ENCODE assay signal across 13 cellular contexts in genomic region chr10:96275685-96276418, GRCh38. TPM values are rescaled to one million over a fixed set of nuclear protein-coding genes. Genes with fewer than 3 reads are reported as not detected.
DNase-seq lines count a peak whose midpoint lies in the region; ATAC-seq and TF ChIP-seq lines count a peak whose summit lies in the region.
"Had no signal": no experiment of that assay in that cellular context is flagged by ENCODE, and none has a peak within 500 bp of the region (broad histone marks: within the 10 kb centered on the region; RNA-seq: fewer than 3 reads in every experiment).

No MANE protein-coding gene starts in this region.

- H3K4me1 ChIP-seq in body of pancreas (peaks cover 30% of the 10 kb centered on the region), stomach (peaks cover 17 to 43% (median 29%) of the 10 kb centered on the region in 4 donors)

- DNase-seq in body of pancreas (peak; percentile 62 to 83 (median 78)), kidney tubule cell (ENCODE audit: low spot score) (peak; percentile 10), stomach (peak; percentile 92), dermis blood vessel endothelial cell (no peak)
- DNase-seq in activated CD4-positive, alpha-beta T cell treated with anti-CD3 and anti-CD28 coated beads, Interleukin-2, amount 10 ng/mL, durations not matched to agents 7 days and 5 days, result no peak
- DNase-seq in activated T-cell treated with anti-CD3 and anti-CD28 coated beads, Interleukin-2, amount 50 U/mL, for 1 hour, result no peak
- DNase-seq: NCI-H748 treated with DMSO at 0.1 percent for 48 hours; stimulated activated CD8-positive, alpha-beta memory T cell treated with anti-CD3 and anti-CD28 coated beads, Interleukin-4, amount 100 ng/mL, for 48 hours had no signal

- TF ChIP-seq RAD21 in Ishikawa (IDR thresholded peaks at IDR 0.05; ENCODE audit: low read depth), result no peak

- no peak for TF ChIP-seq EP300 in Ishikawa (IDR thresholded peaks at IDR 0.05; ENCODE audit: borderline replicate concordance)
- no peak for TF ChIP-seq EP300 in stomach (IDR thresholded peaks at IDR 0.05)

- no peak overlapping the region for H3K27ac Mint-ChIP-seq in activated CD4-positive, alpha-beta T cell treated with anti-CD3 and anti-CD28 coated beads, Interleukin-2, amount 10 ng/mL, durations not matched to agents 7 days and 5 days

- no peak overlapping the region for H3K4me3 ChIP-seq in body of pancreas
- H3K4me3 ChIP-seq in stomach, result no peak overlapping the region

- H3K4me3 Mint-ChIP-seq in activated CD4-positive, alpha-beta T cell treated with anti-CD3 and anti-CD28 coated beads, Interleukin-2, amount 10 ng/mL, durations not matched to agents 7 days and 5 days, result no peak overlapping the region

- H3K36me3 Mint-ChIP-seq in activated CD4-positive, alpha-beta T cell treated with anti-CD3 and anti-CD28 coated beads, Interleukin-2, amount 10 ng/mL, durations not matched to agents 7 days and 5 days (ENCODE audit: low read depth), result no peaks in the 10 kb centered on the region

- H3K36me3 ChIP-seq in body of pancreas (replicated peaks in 1 of 2; ENCODE audit: insufficient read depth in 1 of 2, low read depth in 2 of 2), result no peaks in the 10 kb centered on the region
- no peaks in the 10 kb centered on the region for H3K36me3 ChIP-seq in stomach

- H3K27me3 ChIP-seq in body of pancreas (no peaks in the 10 kb centered on the region), stomach (no peaks in the 10 kb centered on the region)

- H3K4me1 Mint-ChIP-seq in activated CD4-positive, alpha-beta T cell treated with anti-CD3 and anti-CD28 coated beads, Interleukin-2, amount 10 ng/mL, durations not matched to agents 7 days and 5 days, result no peaks in the 10 kb centered on the region

- H3K27me3 Mint-ChIP-seq in activated CD4-positive, alpha-beta T cell treated with anti-CD3 and anti-CD28 coated beads, Interleukin-2, amount 10 ng/mL, durations not matched to agents 7 days and 5 days, result peaks cover 3% of the 10 kb centered on the region

- WGBS in body of pancreas, 2 donors, result 30 to 45% methylated on average over 2 of the region's 2 CpGs
- 53 to 73% (median 64%) methylated on average over 2 of the region's 2 CpGs for WGBS in stomach, 5 donors

- ATAC-seq in body of pancreas (peak; percentile 31), HG03095 (IDR thresholded peaks at IDR 0.05; ENCODE audit: unreplicated experiment) (no peak)

- intact Hi-C loops in body of pancreas (cut with DNase I), result no loop called here
- intact Hi-C loops in stomach (cut with DNase I; ENCODE audit: low total_unique reads), result no loop called here

- H3K27ac ChIP-seq in body of pancreas, result peak overlapping the region; percentile 51 to 72 (median 62)
- peak overlapping the region in 3 of 5 donors; percentile 44 to 76 (median 48) for H3K27ac ChIP-seq in stomach

- POLR2A ChIA-PET in activated CD4-positive, alpha-beta T cell treated with anti-CD3 and anti-CD28 coated beads, Interleukin-2, amount 10 ng/mL, durations not matched to agents 7 days and 5 days (lab: Charles Lee), result no interaction called here

- TF ChIP-seq POLR2A in body of pancreas (IDR thresholded peaks at IDR 0.05) (no peak), stomach (IDR thresholded peaks at IDR 0.05) (no peak)

- no peak for TF ChIP-seq CTCF in body of pancreas (IDR thresholded peaks at IDR 0.05)
- no peak for TF ChIP-seq CTCF in stomach (IDR thresholded peaks at IDR 0.05)

- CTCF ChIA-PET in activated CD4-positive, alpha-beta T cell treated with anti-CD3 and anti-CD28 coated beads, Interleukin-2, amount 10 ng/mL, durations not matched to agents 7 days and 5 days (lab: Charles Lee), result no interaction called here

- H3K9me3 ChIP-seq in body of pancreas (no peaks in the 10 kb centered on the region), stomach (no peaks in the 10 kb centered on the region)

- no peaks in the 10 kb centered on the region for H3K9me3 Mint-ChIP-seq in activated CD4-positive, alpha-beta T cell treated with anti-CD3 and anti-CD28 coated beads, Interleukin-2, amount 10 ng/mL, durations not matched to agents 7 days and 5 days

TF ChIP-seq in Ishikawa, 13 proteins besides CTCF, POLR2A, EP300 and RAD21:
- TF ChIP-seq NFIC (IDR thresholded peaks at IDR 0.05), result peak; percentile 38; the same call in 1 of the 2 replicates
- TF ChIP-seq USF1 (IDR thresholded peaks at IDR 0.05), result no peak

RNA-seq across cellular contexts. Expression of gene BLNK, which starts 4.5 kb away (rescaled TPM):
- total RNA-seq in body of pancreas (10 to 100 TPM; 13.5 to 55.4 TPM), stomach (10 to 100 TPM in 4 of 5 donors, 1 to 10 TPM in 1; 1.3 to 38.5 (median 25.2) TPM), dermis blood vessel endothelial cell (not detected in 2 replicates)
- 10 to 100 TPM in 2 of 3 donors, 1 to 10 TPM in 1; 9.6 to 22.0 (median 20.2) TPM for polyA plus RNA-seq in stomach
- total RNA-seq in activated CD4-positive, alpha-beta T cell treated with anti-CD3 and anti-CD28 coated beads, Interleukin-2, amount 10 ng/mL, durations not matched to agents 7 days and 5 days, result not detected

RNA-seq across cellular contexts. Expression of gene DNTT, which starts 28.4 kb away (rescaled TPM):
- total RNA-seq in body of pancreas (not detected), stomach (not detected), dermis blood vessel endothelial cell (not detected in 2 replicates)
- not detected for polyA plus RNA-seq in stomach
- not detected for total RNA-seq in activated CD4-positive, alpha-beta T cell treated with anti-CD3 and anti-CD28 coated beads, Interleukin-2, amount 10 ng/mL, durations not matched to agents 7 days and 5 days
- total RNA-seq: frontal cortex, kidney epithelial cell had no signal
- polyA plus RNA-seq: adipose tissue had no signal

Comparison
In these comparisons a context has a peak if more than half of its experiments do, and no peak if none do; other contexts are left out.
1. DNase-seq: peak in body of pancreas (4 of 4), kidney tubule cell (single experiment) and stomach (single experiment); none in activated CD4-positive, alpha-beta T cell treated with anti-CD3 and anti-CD28 coated beads, Interleukin-2, amount 10 ng/mL, durations not matched to agents 7 days and 5 days (single experiment), dermis blood vessel endothelial cell (single experiment) and activated T-cell treated with anti-CD3 and anti-CD28 coated beads, Interleukin-2, amount 50 U/mL, for 1 hour (single experiment).